8 cellular contexts compared by ENCODE assay signal in genomic region chr21:31335957-31336738, GRCh38. TPM values are rescaled to one million over a fixed set of nuclear protein-coding genes. Genes with fewer than 3 reads are reported as not detected.
DNase-seq lines count a peak whose midpoint lies in the region; ATAC-seq and TF ChIP-seq lines count a peak whose summit lies in the region.

No MANE protein-coding gene starts in this region.

- TF ChIP-seq CTCF in BJ (IDR thresholded peaks at IDR 0.05; ENCODE audit: insufficient read depth, low read depth, low read length), result no peak

- H3K27ac ChIP-seq in layer of hippocampus (ENCODE audit: low read depth, low read length), result peak overlapping the region; percentile 60

- DNase-seq in BJ (ENCODE audit: low read depth) (peak; percentile 36), anterior cingulate cortex (lab: John Stamatoyannopoulos, UW) (peak in 32 of 58 donors; percentile 10 to 69 (median 30)), germinal center (ENCODE audit: low spot score) (no peak), NCI-H2227 (lab: John Stamatoyannopoulos, UW; ENCODE audit: unreplicated experiment) (no peak), SK-N-DZ (ENCODE audit: low spot score) (no peak), GF-D8 (lab: John Stamatoyannopoulos, UW) (no peak)

- POLR2A ChIA-PET in BJ (lab: Charles Lee), result no interaction called here

- CTCF ChIA-PET in BJ (lab: Yijun Ruan, JAX), result no interaction called here

- H3K4me3 ChIP-seq in BJ (ENCODE audit: low read depth, low read length), result no peak overlapping the region

- peak; percentile 68 for ATAC-seq in HG02798 (IDR thresholded peaks at IDR 0.05; ENCODE audit: poor library complexity, unreplicated experiment)

- H3K27me3 ChIP-seq in BJ (ENCODE audit: control insufficient read depth, insufficient read depth, low read length), result no peaks in the 10 kb centered on the region
- no peaks in the 10 kb centered on the region for H3K27me3 ChIP-seq in layer of hippocampus (ENCODE audit: control insufficient read depth, insufficient read depth, low read length)

- H3K36me3 ChIP-seq in BJ (ENCODE audit: control insufficient read depth, insufficient read depth, low read length), result no peaks in the 10 kb centered on the region

RNA-seq across cellular contexts. Expression of gene TIAM1, which starts 7.9 kb away (rescaled TPM):
- polyA plus RNA-seq in BJ (2011; rRNA removed), result 0.07 and 0.11 TPM in 2 replicates
- polyA minus RNA-seq in BJ (2011; rRNA and poly(A)+ RNA removed), result 0.31 and 0.38 TPM in 2 replicates
- 14.4 and 19.3 TPM in 2 replicates for polyA plus RNA-seq in SK-N-DZ (2014; cell fraction: cytosol; rRNA removed)
- polyA plus RNA-seq in SK-N-DZ (2014; cell fraction: nucleus; rRNA removed), result 12.2 and 20.7 TPM in 2 replicates

Comparison
In these comparisons a context has a peak if more than half of its experiments do, and no peak if none do; other contexts are left out.
1. DNase-seq: peak in BJ (single experiment) and anterior cingulate cortex (32 of 58); none in germinal center (single experiment), NCI-H2227 (single experiment), SK-N-DZ (single experiment) and GF-D8 (single experiment).